In genomic region chr9:63041710-63042109, GRCh38 we compare ENCODE assay signal across 6 cellular contexts.
A peak's percentile ranks its signal among the peaks of the same experiment; 100 is the strongest.
DNase-seq lines count a peak whose midpoint lies in the region; ATAC-seq, FAIRE-seq and TF ChIP-seq lines count a peak whose summit lies in the region.
"Not testable (repeated sequence)": the region's sequence is repeated elsewhere in the genome, so short reads cannot be mapped to it uniquely, and the experiment has no call there.

No MANE protein-coding gene starts in this region.

- in situ Hi-C loops in K562 (cut with MboI); HepG2 (cut with HindIII; ENCODE audit: extremely low pct_ligation_motif_present, low pct_unique_long_range_greater_than_20kb): not testable (repeated sequence)

- POLR2A ChIA-PET in activated CD8-positive, alpha-beta T cell treated with anti-CD3 and anti-CD28 coated beads for 36 hours (lab: Charles Lee); activated naive CD8-positive, alpha-beta T cell treated with anti-CD3 and anti-CD28 coated beads, Interleukin-2, amount 10 ng/mL, durations not matched to agents 7 days and 5 days (lab: Charles Lee); K562 (lab: Yijun Ruan, JAX); HepG2 (lab: Yijun Ruan, JAX): not testable (repeated sequence)

- TF ChIP-seq POLR2A in K562 (conservative IDR thresholded peaks at IDR 0.05); HepG2 (IDR thresholded peaks at IDR 0.05; ENCODE audit: insufficient read depth in 1 of 2, low read depth in 2 of 2, low read length in 2 of 2): not testable (repeated sequence)

- not testable (repeated sequence) for H3K9me3 ChIP-seq in K562 (replicated peaks; ENCODE audit: control insufficient read depth, insufficient read depth, low read depth, low read length); HepG2 (ENCODE audit: low read length)

- not testable (repeated sequence) for H3K9me1 ChIP-seq in K562 (ENCODE audit: control insufficient read depth, insufficient read depth, low read length)

- not testable (repeated sequence) for H3K9ac ChIP-seq in K562 (ENCODE audit: insufficient read depth in 1 of 2, low read depth in 2 of 2, low read length in 2 of 2); HepG2 (ENCODE audit: insufficient read depth, low read depth, low read length)

- not testable (repeated sequence) for H2AFZ ChIP-seq in K562 (ENCODE audit: low read depth, low read length); HepG2 (ENCODE audit: low read length)

- not testable (repeated sequence) for H3K36me3 Mint-ChIP-seq in Calu3 (ENCODE audit: insufficient read depth, unreplicated experiment); activated CD8-positive, alpha-beta T cell treated with anti-CD3 and anti-CD28 coated beads for 36 hours (ENCODE audit: low read depth); activated naive CD8-positive, alpha-beta T cell treated with anti-CD3 and anti-CD28 coated beads, Interleukin-2, amount 10 ng/mL, durations not matched to agents 7 days and 5 days
- peaks cover 5 to 12% of the 10 kb centered on the region in 2 donors for H3K36me3 Mint-ChIP-seq in activated T-cell treated with anti-CD3 and anti-CD28 coated beads, Interleukin-2, amount 50 U/mL, for 72 hours (ENCODE audit: insufficient read depth in 2 of 2)

- H3K27ac Mint-ChIP-seq in Calu3 (ENCODE audit: unreplicated experiment): peak overlapping the region; percentile 86
- peak overlapping the region; percentile 42 for H3K27ac Mint-ChIP-seq in activated CD8-positive, alpha-beta T cell treated with anti-CD3 and anti-CD28 coated beads for 36 hours
- H3K27ac Mint-ChIP-seq in activated T-cell treated with anti-CD3 and anti-CD28 coated beads, Interleukin-2, amount 50 U/mL, for 72 hours: peak overlapping the region; percentile 85
- H3K27ac Mint-ChIP-seq in activated naive CD8-positive, alpha-beta T cell treated with anti-CD3 and anti-CD28 coated beads, Interleukin-2, amount 10 ng/mL, durations not matched to agents 7 days and 5 days: peak overlapping the region; percentile 60

- peaks cover 15% of the 10 kb centered on the region for H3K27me3 Mint-ChIP-seq in Calu3 (ENCODE audit: unreplicated experiment)
- H3K27me3 Mint-ChIP-seq in activated CD8-positive, alpha-beta T cell treated with anti-CD3 and anti-CD28 coated beads for 36 hours; activated T-cell treated with anti-CD3 and anti-CD28 coated beads, Interleukin-2, amount 50 U/mL, for 72 hours (ENCODE audit: low read depth); activated naive CD8-positive, alpha-beta T cell treated with anti-CD3 and anti-CD28 coated beads, Interleukin-2, amount 10 ng/mL, durations not matched to agents 7 days and 5 days: not testable (repeated sequence)

- not testable (repeated sequence) for H3K79me2 ChIP-seq in K562 (ENCODE audit: control insufficient read depth, insufficient read depth, low read length); HepG2 (ENCODE audit: insufficient read depth, low read length)

- not testable (repeated sequence) for H3K4me3 Mint-ChIP-seq in Calu3 (ENCODE audit: low read depth, unreplicated experiment); activated CD8-positive, alpha-beta T cell treated with anti-CD3 and anti-CD28 coated beads for 36 hours; activated T-cell treated with anti-CD3 and anti-CD28 coated beads, Interleukin-2, amount 50 U/mL, for 72 hours; activated naive CD8-positive, alpha-beta T cell treated with anti-CD3 and anti-CD28 coated beads, Interleukin-2, amount 10 ng/mL, durations not matched to agents 7 days and 5 days

- H3K4me1 Mint-ChIP-seq in Calu3 (ENCODE audit: low read depth, unreplicated experiment); activated CD8-positive, alpha-beta T cell treated with anti-CD3 and anti-CD28 coated beads for 36 hours (ENCODE audit: low read depth); activated T-cell treated with anti-CD3 and anti-CD28 coated beads, Interleukin-2, amount 50 U/mL, for 72 hours (ENCODE audit: low read depth); activated naive CD8-positive, alpha-beta T cell treated with anti-CD3 and anti-CD28 coated beads, Interleukin-2, amount 10 ng/mL, durations not matched to agents 7 days and 5 days: not testable (repeated sequence)

- not testable (repeated sequence) for H4K20me1 ChIP-seq in K562 (replicated peaks; ENCODE audit: control insufficient read depth, insufficient read depth, low read length); HepG2 (ENCODE audit: insufficient read depth, low read length)

- not testable (repeated sequence) for ATAC-seq in activated CD8-positive, alpha-beta T cell treated with anti-CD3 and anti-CD28 coated beads for 36 hours; activated T-cell treated with anti-CD3 and anti-CD28 coated beads, Interleukin-2, amount 50 U/mL, for 72 hours (replicated peaks in 1 of 2); activated naive CD8-positive, alpha-beta T cell treated with anti-CD3 and anti-CD28 coated beads, Interleukin-2, amount 10 ng/mL, durations not matched to agents 7 days and 5 days (ENCODE audit: low read depth); K562; HepG2

- CTCF ChIA-PET in Calu3 (lab: Charles Lee); activated CD8-positive, alpha-beta T cell treated with anti-CD3 and anti-CD28 coated beads for 36 hours (lab: Charles Lee); K562 (lab: Yijun Ruan, JAX; ENCODE audit: low intra/inter-chr PET ratio); HepG2 (lab: Yijun Ruan, JAX; ENCODE audit: low intra/inter-chr PET ratio, low total read pairs): not testable (repeated sequence)

- not testable (repeated sequence) for H3K4me1 ChIP-seq in K562 (replicated peaks in 1 of 2; ENCODE audit: control insufficient read depth in 2 of 2, insufficient read depth in 2 of 2, low read length in 2 of 2); HepG2 (ENCODE audit: insufficient read depth, low read length)

- H3K36me3 ChIP-seq in K562 (ENCODE audit: control insufficient read depth, insufficient read depth, low read length); HepG2 (replicated peaks in 1 of 2; ENCODE audit: control insufficient read depth in 1 of 2, insufficient read depth in 2 of 2, low read length in 2 of 2): not testable (repeated sequence)

- intact Hi-C loops in Calu3 (cut with micrococcal nuclease; ENCODE audit: unreplicated experiment); activated CD8-positive, alpha-beta T cell treated with anti-CD3 and anti-CD28 coated beads for 36 hours (cut with micrococcal nuclease); K562 (cut with micrococcal nuclease); HepG2 (cut with micrococcal nuclease; ENCODE audit: unreplicated experiment): not testable (repeated sequence)

- not testable (repeated sequence) for FAIRE-seq in K562 (lab: Jason Lieb, UNC); HepG2 (lab: Jason Lieb, UNC)

- not testable (repeated sequence) for DNase-seq in Calu3; activated CD8-positive, alpha-beta T cell treated with anti-CD3 and anti-CD28 coated beads for 36 hours; activated T-cell treated with anti-CD3 and anti-CD28 coated beads, Interleukin-2, amount 50 U/mL, for 72 hours; activated naive CD8-positive, alpha-beta T cell treated with anti-CD3 and anti-CD28 coated beads, Interleukin-2, amount 10 ng/mL, durations not matched to agents 7 days and 5 days; K562 (ENCODE audit: extremely low read depth in 1 of 4, low spot score in 3 of 4); HepG2 (ENCODE audit: low spot score)

- H3K9me3 Mint-ChIP-seq in Calu3 (ENCODE audit: low read depth, unreplicated experiment); activated CD8-positive, alpha-beta T cell treated with anti-CD3 and anti-CD28 coated beads for 36 hours; activated naive CD8-positive, alpha-beta T cell treated with anti-CD3 and anti-CD28 coated beads, Interleukin-2, amount 10 ng/mL, durations not matched to agents 7 days and 5 days: not testable (repeated sequence)
- peaks cover 3 to 15% of the 10 kb centered on the region in 2 donors for H3K9me3 Mint-ChIP-seq in activated T-cell treated with anti-CD3 and anti-CD28 coated beads, Interleukin-2, amount 50 U/mL, for 72 hours

- TF ChIP-seq RAD21 in K562 (CRISPR knock-in tag; conservative IDR thresholded peaks at IDR 0.05 in 1 of 2, IDR thresholded peaks at IDR 0.05 in 1 of 2); HepG2 (CRISPR knock-in tag; IDR thresholded peaks at IDR 0.05): not testable (repeated sequence)

- not testable (repeated sequence) for H3K27me3 ChIP-seq in K562 (ENCODE audit: control insufficient read depth in 2 of 2, insufficient read depth in 2 of 2, low read length in 2 of 2); HepG2 (ENCODE audit: control insufficient read depth in 1 of 2, insufficient read depth in 2 of 2, low read length in 2 of 2)

- not testable (repeated sequence) for TF ChIP-seq CTCF in Calu3 (IDR thresholded peaks at IDR 0.05; ENCODE audit: unreplicated experiment); activated CD8-positive, alpha-beta T cell treated with anti-CD3 and anti-CD28 coated beads for 36 hours (IDR thresholded peaks at IDR 0.05); K562 (IDR thresholded peaks at IDR 0.05 in 2 of 3, conservative IDR thresholded peaks at IDR 0.05 in 1 of 3; ENCODE audit: insufficient read depth in 2 of 3, low read depth in 1 of 3, low read length in 3 of 3); HepG2 (CRISPR knock-in tag; IDR thresholded peaks at IDR 0.05)

- BruUV-seq in Calu3 (replicated peaks; lab: Mats Ljungman, UMichigan); K562 (replicated peaks; lab: Mats Ljungman, UMichigan); HepG2 (replicated peaks; lab: Mats Ljungman, UMichigan): not testable (repeated sequence)

- H3K27ac ChIP-seq in K562 (ENCODE audit: extremely low read depth, low read depth, low read length); HepG2 (ENCODE audit: extremely low read length, insufficient read depth, low read length): not testable (repeated sequence)

- H3K4me3 ChIP-seq in K562; HepG2 (replicated peaks in 1 of 3; ENCODE audit: insufficient read depth in 1 of 3, low read depth in 2 of 3, low read length in 3 of 3): not testable (repeated sequence)

- TF ChIP-seq EP300 in K562 (IDR thresholded peaks at IDR 0.05; ENCODE audit: low read length); HepG2 (IDR thresholded peaks at IDR 0.05; ENCODE audit: low read depth in 2 of 2, low read length in 2 of 2); HepG2 (CRISPR knock-in tag; IDR thresholded peaks at IDR 0.05; ENCODE audit: borderline replicate concordance): not testable (repeated sequence)

- not testable (repeated sequence) for H3K4me2 ChIP-seq in K562 (ENCODE audit: insufficient read depth, low read length); HepG2 (ENCODE audit: low read depth, low read length)
